Comparison of ENCODE assay signal across 16 cellular contexts in genomic region chr13:110533771-110534670, GRCh38. TPM values are rescaled to one million over a fixed set of nuclear protein-coding genes. Genes with fewer than 3 reads are reported as not detected.
DNase-seq lines count a peak whose midpoint lies in the region; ATAC-seq and TF ChIP-seq lines count a peak whose summit lies in the region.
"Had no signal": no experiment of that assay in that cellular context is flagged by ENCODE, and none has a peak within 500 bp of the region (broad histone marks: within the 10 kb centered on the region; RNA-seq: fewer than 3 reads in every experiment).

No MANE protein-coding gene starts in this region.

- no peak overlapping the region for H3K4me3 Mint-ChIP-seq in dendritic cell treated with granulocyte-macrophage colony-stimulating factor and Interleukin-4, amounts not matched to agents 40 ng/mL and 50 ng/mL, for 4 days
- H3K4me3 Mint-ChIP-seq in neural progenitor cell: no peak overlapping the region
- no peak overlapping the region for H3K4me3 Mint-ChIP-seq in activated CD4-positive, alpha-beta T cell treated with anti-CD3 and anti-CD28 coated beads, Interleukin-2, amount 10 ng/mL, durations not matched to agents 24 days and 14 days

- H3K27ac ChIP-seq in mammary epithelial cell (ENCODE audit: insufficient read depth, low read depth, low read length) (no peak overlapping the region), breast epithelium (no peak overlapping the region), neural progenitor cell (no peak overlapping the region)
- H3K27ac ChIP-seq: 22Rv1 had no signal

- dilution Hi-C loops in mammary epithelial cell (cut with HindIII; ENCODE audit: low sequenced_read_pairs): no loop called here

- no peaks in the 10 kb centered on the region for H3F3A ChIP-seq in neural progenitor cell (ENCODE audit: low read depth)

- no peaks in the 10 kb centered on the region for H3K9me3 Mint-ChIP-seq in dendritic cell treated with granulocyte-macrophage colony-stimulating factor and Interleukin-4, amounts not matched to agents 40 ng/mL and 50 ng/mL, for 4 days
- peaks cover 6% of the 10 kb centered on the region for H3K9me3 Mint-ChIP-seq in neural progenitor cell
- no peaks in the 10 kb centered on the region for H3K9me3 Mint-ChIP-seq in activated CD4-positive, alpha-beta T cell treated with anti-CD3 and anti-CD28 coated beads, Interleukin-2, amount 10 ng/mL, durations not matched to agents 24 days and 14 days

- no TSS peak for BruUV-seq in mammary epithelial cell (replicated peaks; lab: Mats Ljungman, UMichigan)

- DNase-seq in mammary epithelial cell: no peak
- DNase-seq in breast epithelium (ENCODE audit: low spot score in 2 of 2): no peak
- no peak for DNase-seq in neural progenitor cell (ENCODE audit: low spot score)
- DNase-seq in NCI-H82 treated with DMSO at 0.1 percent for 48 hours (lab: John Stamatoyannopoulos, UW; ENCODE audit: unreplicated experiment): no peak
- no peak for DNase-seq in NCI-H1436 (lab: John Stamatoyannopoulos, UW)
- no peak for DNase-seq in activated CD4-positive, alpha-beta T cell treated with anti-CD3 and anti-CD28 coated beads, Interleukin-2, amount 10 ng/mL, durations not matched to agents 24 days and 14 days
- DNase-seq: DMS 273 treated with DMSO at 0.1 percent for 48 hours, HCEC 1CT, Kasumi-1, NCI-H1417, NCI-H2029 treated with DMSO at 0.1 percent for 48 hours, NCI-H526 treated with DMSO at 0.1 percent for 48 hours, PC-3 had no signal

- H3K27me3 Mint-ChIP-seq in dendritic cell treated with granulocyte-macrophage colony-stimulating factor and Interleukin-4, amounts not matched to agents 40 ng/mL and 50 ng/mL, for 4 days: no peaks in the 10 kb centered on the region
- H3K27me3 Mint-ChIP-seq in neural progenitor cell (ENCODE audit: insufficient read depth, low read depth): peaks cover 5% of the 10 kb centered on the region
- no peaks in the 10 kb centered on the region for H3K27me3 Mint-ChIP-seq in activated CD4-positive, alpha-beta T cell treated with anti-CD3 and anti-CD28 coated beads, Interleukin-2, amount 10 ng/mL, durations not matched to agents 24 days and 14 days

- no peaks in the 10 kb centered on the region for H3K9me3 ChIP-seq in mammary epithelial cell (replicated peaks; ENCODE audit: insufficient read depth, low read length)
- no peaks in the 10 kb centered on the region for H3K9me3 ChIP-seq in breast epithelium
- no peaks in the 10 kb centered on the region for H3K9me3 ChIP-seq in neural progenitor cell (ENCODE audit: low read depth)

- no peak for TF ChIP-seq POLR2A in breast epithelium (IDR thresholded peaks at IDR 0.05)

- H2AFZ ChIP-seq in mammary epithelial cell (ENCODE audit: low read depth, low read length): no peak overlapping the region
- H2AFZ ChIP-seq in neural progenitor cell (replicated peaks): no peak overlapping the region

- H3K36me3 Mint-ChIP-seq in dendritic cell treated with granulocyte-macrophage colony-stimulating factor and Interleukin-4, amounts not matched to agents 40 ng/mL and 50 ng/mL, for 4 days (ENCODE audit: low read depth): peaks cover 37% of the 10 kb centered on the region
- no peaks in the 10 kb centered on the region for H3K36me3 Mint-ChIP-seq in neural progenitor cell
- no peaks in the 10 kb centered on the region for H3K36me3 Mint-ChIP-seq in activated CD4-positive, alpha-beta T cell treated with anti-CD3 and anti-CD28 coated beads, Interleukin-2, amount 10 ng/mL, durations not matched to agents 24 days and 14 days (ENCODE audit: low read depth)

- peaks cover 2% of the 10 kb centered on the region for H3K36me3 ChIP-seq in mammary epithelial cell (ENCODE audit: insufficient read depth, low read length)
- no peaks in the 10 kb centered on the region for H3K36me3 ChIP-seq in breast epithelium
- no peaks in the 10 kb centered on the region for H3K36me3 ChIP-seq in neural progenitor cell

- peaks cover 20% of the 10 kb centered on the region for H3K79me2 ChIP-seq in mammary epithelial cell (ENCODE audit: insufficient read depth, low read length)
- H3K79me2 ChIP-seq in neural progenitor cell (ENCODE audit: low read depth): no peaks in the 10 kb centered on the region

- H3K4me3 ChIP-seq in mammary epithelial cell (replicated peaks in 1 of 3; ENCODE audit: insufficient read depth in 1 of 3, low read depth in 2 of 3, low read length in 3 of 3) (no peak overlapping the region), breast epithelium (no peak overlapping the region), neural progenitor cell (no peak overlapping the region)

- WGBS in mammary epithelial cell (ENCODE audit: low coverage, missing lambda C conversion rate): 96% methylated on average over 16 of the region's 16 CpGs

- intact Hi-C loops in mammary epithelial cell (cut with micrococcal nuclease) (no loop called here), breast epithelium (cut with DNase I; ENCODE audit: low total_unique reads) (no loop called here)
- intact Hi-C loops in dendritic cell treated with granulocyte-macrophage colony-stimulating factor and Interleukin-4, amounts not matched to agents 40 ng/mL and 50 ng/mL, for 4 days (cut with micrococcal nuclease): no loop called here
- intact Hi-C loops in activated CD4-positive, alpha-beta T cell treated with anti-CD3 and anti-CD28 coated beads, Interleukin-2, amount 10 ng/mL, durations not matched to agents 24 days and 14 days (cut with micrococcal nuclease): no loop called here

- peaks cover 80% of the 10 kb centered on the region for H3K4me1 Mint-ChIP-seq in dendritic cell treated with granulocyte-macrophage colony-stimulating factor and Interleukin-4, amounts not matched to agents 40 ng/mL and 50 ng/mL, for 4 days (ENCODE audit: low read depth)
- peaks cover 8% of the 10 kb centered on the region for H3K4me1 Mint-ChIP-seq in neural progenitor cell
- peaks cover 4% of the 10 kb centered on the region for H3K4me1 Mint-ChIP-seq in activated CD4-positive, alpha-beta T cell treated with anti-CD3 and anti-CD28 coated beads, Interleukin-2, amount 10 ng/mL, durations not matched to agents 24 days and 14 days

- H3K27me3 ChIP-seq in mammary epithelial cell (ENCODE audit: insufficient read depth, low read length): no peaks in the 10 kb centered on the region
- no peaks in the 10 kb centered on the region for H3K27me3 ChIP-seq in breast epithelium
- no peaks in the 10 kb centered on the region for H3K27me3 ChIP-seq in neural progenitor cell

- H4K20me1 ChIP-seq in mammary epithelial cell (ENCODE audit: insufficient read depth, low read length) (no peaks in the 10 kb centered on the region), neural progenitor cell (ENCODE audit: low read depth) (no peaks in the 10 kb centered on the region)

- peak overlapping the region; percentile 82 for H3K27ac Mint-ChIP-seq in dendritic cell treated with granulocyte-macrophage colony-stimulating factor and Interleukin-4, amounts not matched to agents 40 ng/mL and 50 ng/mL, for 4 days
- H3K27ac Mint-ChIP-seq in neural progenitor cell: peak overlapping the region; percentile 43
- H3K27ac Mint-ChIP-seq in activated CD4-positive, alpha-beta T cell treated with anti-CD3 and anti-CD28 coated beads, Interleukin-2, amount 10 ng/mL, durations not matched to agents 24 days and 14 days: no peak overlapping the region

- H3K4me1 ChIP-seq in mammary epithelial cell (ENCODE audit: insufficient read depth, low read length) (no peaks in the 10 kb centered on the region), breast epithelium (no peaks in the 10 kb centered on the region), neural progenitor cell (no peaks in the 10 kb centered on the region)

- CTCF ChIA-PET in mammary epithelial cell (lab: Charles Lee; ENCODE audit: low non-redundant PET): no interaction called here

- H3K4me2 ChIP-seq in mammary epithelial cell (ENCODE audit: insufficient read depth, low read depth, low read length): no peak overlapping the region
- no peak overlapping the region for H3K4me2 ChIP-seq in neural progenitor cell

- ATAC-seq in HG03432 (IDR thresholded peaks at IDR 0.05; ENCODE audit: unreplicated experiment): no peak
- ATAC-seq: PC-3 had no signal

- no peak for TF ChIP-seq CTCF in mammary epithelial cell (conservative IDR thresholded peaks at IDR 0.05 in 1 of 2, IDR thresholded peaks at IDR 0.05 in 1 of 2; ENCODE audit: extremely low read depth in 1 of 2, insufficient read depth in 1 of 2, low read depth in 1 of 2, low read length in 2 of 2)
- no peak for TF ChIP-seq CTCF in breast epithelium (IDR thresholded peaks at IDR 0.05)
- TF ChIP-seq CTCF in neural progenitor cell (IDR thresholded peaks at IDR 0.05): no peak

- H3K9ac ChIP-seq in mammary epithelial cell (ENCODE audit: insufficient read depth, low read length): peak overlapping the region; percentile 4
- H3K9ac ChIP-seq in neural progenitor cell: no peak overlapping the region

- in situ Hi-C loops in mammary epithelial cell (cut with MboI; ENCODE audit: low sequenced_read_pairs in 2 of 2): no loop called here

RNA-seq across cellular contexts. Expression of gene RAB20, which starts 27.5 kb away (rescaled TPM):
- total RNA-seq in mammary epithelial cell (1 to 10 TPM; 5.5 to 6.1 TPM), breast epithelium (10 to 100 TPM; 25.8 to 33.4 (median 30.0) TPM), neural progenitor cell (ENCODE audit: low replicate concordance) (0.58 and 2.4 TPM in 2 replicates)
- 9.7 TPM for polyA plus RNA-seq in mammary epithelial cell
- 21.6 TPM for polyA minus RNA-seq in mammary epithelial cell
- 2.8 and 3.2 TPM in 2 replicates for total RNA-seq in activated CD4-positive, alpha-beta T cell treated with anti-CD3 and anti-CD28 coated beads, Interleukin-2, amount 10 ng/mL, durations not matched to agents 24 days and 14 days
